ENCODE assay signal across 22 cellular contexts in the genomic region with DNA sequence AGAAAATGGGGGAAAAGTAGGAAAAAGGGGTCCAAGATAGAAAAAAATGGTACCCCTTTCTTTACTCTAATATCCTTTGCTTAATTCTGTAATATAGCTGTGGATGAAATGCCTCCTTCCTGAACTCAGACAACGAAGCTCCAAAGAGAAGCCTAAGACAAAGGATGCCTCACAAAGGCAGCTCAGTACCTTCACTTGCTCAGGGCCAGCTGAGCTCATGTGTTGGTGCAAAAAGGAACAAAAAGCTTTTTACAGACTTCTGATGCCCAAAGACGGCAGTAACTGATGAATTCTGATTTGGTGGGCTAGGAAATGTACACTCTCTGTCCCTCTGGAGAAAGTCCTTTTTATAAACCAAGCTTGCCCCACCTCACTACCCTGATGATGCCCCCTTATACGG.
DNase-seq lines count a peak whose midpoint lies in the region.
"Had no signal": no experiment of that assay in that cellular context is flagged by ENCODE, and none has a peak within 500 bp of the region (broad histone marks: within the 10 kb centered on the region; RNA-seq: fewer than 3 reads in every experiment).

No MANE protein-coding gene starts in this region.

- intact Hi-C loops in CD4-positive, alpha-beta memory T cell (cut with micrococcal nuclease): no loop called here

- H3K9me3 ChIP-seq in CD4-positive, alpha-beta memory T cell (ENCODE audit: control insufficient read depth in 1 of 2, low read length in 2 of 2): no peaks in the 10 kb centered on the region

- no peaks in the 10 kb centered on the region for H3K4me1 ChIP-seq in CD4-positive, alpha-beta memory T cell (ENCODE audit: insufficient read depth, low read length)

- CTCF ChIA-PET in CD4-positive, alpha-beta memory T cell (lab: Charles Lee; ENCODE audit: partially characterized antibody): interaction anchor here (1.3 to 1.4 kb wide), 2 partner anchors 22 to 319 kb away, joined by 3 to 4 read pairs; no protein-coding TSS in a partner anchor

- H3K36me3 Mint-ChIP-seq in immature natural killer cell: peaks cover 0 to 14% (median 0%) of the 10 kb centered on the region in 3 donors
- H3K36me3 Mint-ChIP-seq in CD4-positive, alpha-beta memory T cell: peaks cover 18 to 35% of the 10 kb centered on the region in 2 donors

- no peaks in the 10 kb centered on the region for H3K27me3 Mint-ChIP-seq in immature natural killer cell (ENCODE audit: low read depth in 3 of 3)
- no peaks in the 10 kb centered on the region for H3K27me3 Mint-ChIP-seq in CD4-positive, alpha-beta memory T cell
- H3K27me3 Mint-ChIP-seq: IgD-negative memory B cell had no signal

- H3K27ac Mint-ChIP-seq in immature natural killer cell: no peak overlapping the region
- H3K27ac Mint-ChIP-seq in CD4-positive, alpha-beta memory T cell: no peak overlapping the region
- H3K27ac Mint-ChIP-seq: IgD-negative memory B cell had no signal

- POLR2A ChIA-PET in CD4-positive, alpha-beta memory T cell (lab: Charles Lee; ENCODE audit: partially characterized antibody): no interaction called here

- H3K27me3 ChIP-seq in CD4-positive, alpha-beta memory T cell (ENCODE audit: insufficient read depth, low read length): no peaks in the 10 kb centered on the region

- H3K36me3 ChIP-seq in CD4-positive, alpha-beta memory T cell (ENCODE audit: insufficient read depth, low read length): no peaks in the 10 kb centered on the region

- H3K4me1 Mint-ChIP-seq in immature natural killer cell: no peaks in the 10 kb centered on the region
- H3K4me1 Mint-ChIP-seq in CD4-positive, alpha-beta memory T cell: no peaks in the 10 kb centered on the region

- no peak overlapping the region for H3K4me3 ChIP-seq in CD4-positive, alpha-beta memory T cell (ENCODE audit: low read length in 2 of 2)

- peak; percentile 63 for DNase-seq in Ammon's horn (ENCODE audit: low spot score)
- DNase-seq in caudate nucleus (lab: John Stamatoyannopoulos, UW): peak in 11 of 61 donors; percentile 2 to 26 (median 17)
- peak; percentile 73 for DNase-seq in medulla oblongata (ENCODE audit: extremely low spot score)
- peak; percentile 91 for DNase-seq in pons (ENCODE audit: low spot score)
- DNase-seq in NCI-H2029 treated with DMSO at 0.1 percent for 48 hours (lab: John Stamatoyannopoulos, UW): no peak
- no peak for DNase-seq in immature natural killer cell
- DNase-seq in T-helper 1 cell: no peak
- no peak for DNase-seq in CD4-positive, alpha-beta memory T cell
- DNase-seq: 8988T, ACHN, DMS153, DND-41, MM.1S, NCI-H1694, NCI-H2081, NCI-H510A, NCI-H69, SHP77 had no signal

- peak overlapping the region; percentile 81 for H3K27ac ChIP-seq in caudate nucleus (ENCODE audit: low read depth, low read length)
- H3K27ac ChIP-seq in CD4-positive, alpha-beta memory T cell (ENCODE audit: low read depth, low read length): no peak overlapping the region
- H3K27ac ChIP-seq: HL-60, KMS-11, RWPE1 had no signal

- no peaks in the 10 kb centered on the region for H3K9me3 Mint-ChIP-seq in immature natural killer cell
- no peaks in the 10 kb centered on the region for H3K9me3 Mint-ChIP-seq in CD4-positive, alpha-beta memory T cell
- H3K9me3 Mint-ChIP-seq: IgD-negative memory B cell had no signal

- H3K4me3 Mint-ChIP-seq in immature natural killer cell: no peak overlapping the region
- no peak overlapping the region for H3K4me3 Mint-ChIP-seq in CD4-positive, alpha-beta memory T cell
- H3K4me3 Mint-ChIP-seq: IgD-negative memory B cell had no signal

Comparison
In these comparisons a context has a peak if more than half of its experiments do, and no peak if none do; other contexts are left out.
1. DNase-seq: peak in Ammon's horn (single experiment), medulla oblongata (single experiment) and pons (single experiment); none in NCI-H2029 treated with DMSO at 0.1 percent for 48 hours (single experiment), immature natural killer cell (0 of 3), T-helper 1 cell (0 of 5) and CD4-positive, alpha-beta memory T cell (0 of 5).